Comparison of ENCODE assay signal across 16 cellular contexts in the genomic region with DNA sequence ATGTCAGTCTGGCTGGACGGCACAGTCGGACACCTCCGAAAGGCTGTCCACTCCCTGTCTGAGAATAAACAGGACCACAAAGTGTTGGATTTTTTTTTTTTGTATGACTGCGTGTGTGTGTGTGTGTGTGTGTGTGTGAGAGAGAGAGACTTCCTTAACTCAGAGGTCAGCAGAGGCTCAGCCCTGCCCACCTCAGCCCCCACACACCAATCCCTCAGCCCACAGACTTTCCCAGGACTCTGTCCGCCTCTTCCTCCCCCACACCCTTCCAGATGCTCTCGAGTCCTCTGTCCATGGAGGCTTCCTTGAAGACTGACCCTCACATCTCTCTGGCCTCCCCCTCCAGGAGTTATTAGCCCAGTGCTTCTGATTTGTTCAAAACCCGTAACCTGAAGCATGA.
DNase-seq lines count a peak whose midpoint lies in the region; ATAC-seq and TF ChIP-seq lines count a peak whose summit lies in the region.
"Had no signal": no experiment of that assay in that cellular context is flagged by ENCODE, and none has a peak within 500 bp of the region (broad histone marks: within the 10 kb centered on the region; RNA-seq: fewer than 3 reads in every experiment).

No MANE protein-coding gene starts in this region.

- H3K36me3 Mint-ChIP-seq in activated B cell treated with CpG ODN at 0.5 μM for 24 hours (ENCODE audit: low read depth): no peaks in the 10 kb centered on the region
- no peaks in the 10 kb centered on the region for H3K36me3 Mint-ChIP-seq in memory B cell

- no peaks in the 10 kb centered on the region for H3K79me2 ChIP-seq in smooth muscle cell (ENCODE audit: low read depth)

- no peak overlapping the region for H3K9ac ChIP-seq in BLaER1 treated with 17β-estradiol and CSF1 and Interleukin-3, amounts not matched to agents 10 nM and 100 nM
- H3K9ac ChIP-seq in smooth muscle cell (ENCODE audit: low read depth): no peak overlapping the region

- intact Hi-C loops in activated B cell treated with CpG ODN at 0.5 μM for 24 hours (cut with micrococcal nuclease): loop anchor here (2.0 kb wide), 1 partner anchor 13 kb away; no protein-coding TSS in a partner anchor

- H3K4me3 Mint-ChIP-seq in activated B cell treated with CpG ODN at 0.5 μM for 24 hours (no peak overlapping the region), memory B cell (no peak overlapping the region)

- no peaks in the 10 kb centered on the region for H3K9me3 ChIP-seq in BLaER1 treated with 17β-estradiol and CSF1 and Interleukin-3, amounts not matched to agents 10 nM and 100 nM (replicated peaks in 1 of 11)
- H3K9me3 ChIP-seq in smooth muscle cell (replicated peaks; ENCODE audit: low read depth): no peaks in the 10 kb centered on the region
- H3K9me3 ChIP-seq: Peyer's patch had no signal

- H4K20me1 ChIP-seq in BLaER1 treated with 17β-estradiol and CSF1 and Interleukin-3, amounts not matched to agents 10 nM and 100 nM: no peaks in the 10 kb centered on the region
- H4K20me1 ChIP-seq in smooth muscle cell (ENCODE audit: low read depth): no peaks in the 10 kb centered on the region

- DNase-seq in activated B cell treated with CpG ODN at 0.5 μM for 24 hours (no peak), memory B cell (ENCODE audit: low spot score in 2 of 2) (no peak), smooth muscle cell (lab: John Stamatoyannopoulos, UW; ENCODE audit: unreplicated experiment) (no peak), HuH-7 (ENCODE audit: low spot score) (no peak), pons (ENCODE audit: low spot score) (no peak), OCI-M1 (lab: John Stamatoyannopoulos, UW) (no peak)
- DNase-seq: Calu3, DMS53, KG1, NCI-H1092, NCI-H1694, NCI-H510A treated with DMSO at 0.1 percent for 48 hours, NCI-H82 had no signal

- CTCF ChIA-PET in activated B cell treated with CpG ODN at 0.5 μM for 24 hours (lab: Charles Lee): interaction anchor here (0.8 to 1.2 kb wide), 2 partner anchors 34 to 144 kb away, joined by 3 to 8 read pairs; no protein-coding TSS in a partner anchor

- H3K27ac ChIP-seq in BLaER1 treated with 17β-estradiol and CSF1 and Interleukin-3, amounts not matched to agents 10 nM and 100 nM: peak overlapping the region in 2 of 11 experiments; percentile 9 to 13; a peak in 1 of 22 replicates
- peak overlapping the region; percentile 6 for H3K27ac ChIP-seq in smooth muscle cell (ENCODE audit: low read depth)
- H3K27ac ChIP-seq: Peyer's patch had no signal

- TF ChIP-seq CTCF in activated B cell treated with CpG ODN at 0.5 μM for 24 hours (IDR thresholded peaks at IDR 0.05): no peak
- no peak for TF ChIP-seq CTCF in smooth muscle cell (IDR thresholded peaks at IDR 0.05; ENCODE audit: borderline replicate concordance, insufficient read depth, poor library complexity, severe bottlenecking)

- H3K4me3 ChIP-seq in BLaER1 treated with 17β-estradiol and CSF1 and Interleukin-3, amounts not matched to agents 10 nM and 100 nM: no peak overlapping the region
- no peak overlapping the region for H3K4me3 ChIP-seq in smooth muscle cell
- H3K4me3 ChIP-seq: Peyer's patch had no signal

- H3K27me3 Mint-ChIP-seq in activated B cell treated with CpG ODN at 0.5 μM for 24 hours: no peaks in the 10 kb centered on the region
- no peaks in the 10 kb centered on the region for H3K27me3 Mint-ChIP-seq in memory B cell

- H2AFZ ChIP-seq in smooth muscle cell (ENCODE audit: low read depth): no peak overlapping the region

- H3K4me1 Mint-ChIP-seq in activated B cell treated with CpG ODN at 0.5 μM for 24 hours (peaks cover 81% of the 10 kb centered on the region), memory B cell (peaks cover 43% of the 10 kb centered on the region)

- peak overlapping the region; percentile 62 for H3K27ac Mint-ChIP-seq in activated B cell treated with CpG ODN at 0.5 μM for 24 hours
- H3K27ac Mint-ChIP-seq in memory B cell: peak overlapping the region; percentile 62

- H3K27me3 ChIP-seq in BLaER1 treated with 17β-estradiol and CSF1 and Interleukin-3, amounts not matched to agents 10 nM and 100 nM: no peaks in the 10 kb centered on the region
- no peaks in the 10 kb centered on the region for H3K27me3 ChIP-seq in smooth muscle cell (ENCODE audit: low read depth)
- H3K27me3 ChIP-seq: Peyer's patch had no signal

- WGBS in smooth muscle cell (ENCODE audit: low lambda C conversion rate): 21% methylated on average over 7 of the region's 7 CpGs

- no peaks in the 10 kb centered on the region for H3F3A ChIP-seq in smooth muscle cell (ENCODE audit: low read depth)

- peak overlapping the region; percentile 36 to 74 (median 65) for H3K4me2 ChIP-seq in BLaER1 treated with 17β-estradiol and CSF1 and Interleukin-3, amounts not matched to agents 10 nM and 100 nM
- H3K4me2 ChIP-seq in smooth muscle cell: peak overlapping the region; percentile 70

- ATAC-seq in activated B cell treated with CpG ODN at 0.5 μM for 24 hours (ENCODE audit: low read depth) (no peak), memory B cell (ENCODE audit: low read depth) (no peak)
- ATAC-seq: Right ventricle myocardium inferior had no signal

- peaks cover 39 to 88% (median 77%) of the 10 kb centered on the region in 10 experiments for H3K4me1 ChIP-seq in BLaER1 treated with 17β-estradiol and CSF1 and Interleukin-3, amounts not matched to agents 10 nM and 100 nM
- peaks cover 17% of the 10 kb centered on the region for H3K4me1 ChIP-seq in smooth muscle cell (ENCODE audit: low read depth)
- H3K4me1 ChIP-seq: Peyer's patch had no signal

- POLR2A ChIA-PET in activated B cell treated with CpG ODN at 0.5 μM for 24 hours (lab: Charles Lee): interaction anchor here (0.6 to 2.3 kb wide), 10 partner anchors 14 to 148 kb away, joined by 3 to 10 read pairs (median 4); a partner anchor contains a TSS

- H3K9me3 Mint-ChIP-seq in activated B cell treated with CpG ODN at 0.5 μM for 24 hours: no peaks in the 10 kb centered on the region
- H3K9me3 Mint-ChIP-seq in memory B cell: no peaks in the 10 kb centered on the region

- no peaks in the 10 kb centered on the region for H3K36me3 ChIP-seq in BLaER1 treated with 17β-estradiol and CSF1 and Interleukin-3, amounts not matched to agents 10 nM and 100 nM
- no peaks in the 10 kb centered on the region for H3K36me3 ChIP-seq in smooth muscle cell (ENCODE audit: low read depth)
- H3K36me3 ChIP-seq: Peyer's patch had no signal
